33 cellular contexts compared by ENCODE assay signal in genomic region chr7:150842716-150843115, GRCh38. TPM values are rescaled to one million over a fixed set of nuclear protein-coding genes. Genes with fewer than 3 reads are reported as not detected.
"Had no signal": no experiment of that assay in that cellular context is flagged by ENCODE, and none has a peak within 500 bp of the region (broad histone marks: within the 10 kb centered on the region; RNA-seq: fewer than 3 reads in every experiment).

No MANE protein-coding gene starts in this region.

- H3K4me1 Mint-ChIP-seq: activated CD4-positive, alpha-beta memory T cell treated with anti-CD3 and anti-CD28 coated beads, Interleukin-2, amount 10 ng/mL, durations not matched to agents 7 days and 5 days; activated CD4-positive, alpha-beta T cell treated with anti-CD3 and anti-CD28 coated beads for 36 hours; activated CD4-positive, alpha-beta T cell treated with anti-CD3 and anti-CD28 coated beads, Interleukin-2, amount 10 ng/mL, durations not matched to agents 24 days and 14 days; activated T-helper 17 cell treated with anti-CD3 and anti-CD28 coated beads, Interleukin-2, amount 50 U/mL, for 72 hours; central memory CD8-positive, alpha-beta T cell had no signal

- H3K4me3 Mint-ChIP-seq: activated CD4-positive, alpha-beta memory T cell treated with anti-CD3 and anti-CD28 coated beads, Interleukin-2, amount 10 ng/mL, durations not matched to agents 7 days and 5 days; activated CD4-positive, alpha-beta T cell treated with anti-CD3 and anti-CD28 coated beads for 36 hours; activated CD4-positive, alpha-beta T cell treated with anti-CD3 and anti-CD28 coated beads, Interleukin-2, amount 10 ng/mL, durations not matched to agents 24 days and 14 days; activated naive CD8-positive, alpha-beta T cell; activated T-cell treated with anti-CD3 and anti-CD28 coated beads, Interleukin-2, amount 50 U/mL, for 4 hours; activated T-helper 17 cell treated with anti-CD3 and anti-CD28 coated beads, Interleukin-2, amount 50 U/mL, for 72 hours; central memory CD8-positive, alpha-beta T cell; T-helper 17 cell; T-helper 2 cell treated with Interferon-gamma antibody and Interleukin-4, amounts not matched to agents 5 μg/mL and 100 μg/mL, for 36 hours had no signal

- DNase-seq: activated CD4-positive, alpha-beta memory T cell treated with anti-CD3 and anti-CD28 coated beads, Interleukin-2, amount 10 ng/mL, durations not matched to agents 7 days and 5 days; activated CD4-positive, alpha-beta T cell treated with anti-CD3 and anti-CD28 coated beads for 36 hours; activated CD4-positive, alpha-beta T cell treated with anti-CD3 and anti-CD28 coated beads, Interleukin-2, amount 10 ng/mL, durations not matched to agents 24 days and 14 days; activated CD4-positive, CD25-positive, alpha-beta regulatory T cell; activated CD4-positive, CD25-positive, alpha-beta regulatory T cell treated with anti-CD3 and anti-CD28 coated beads, Interleukin-2, amount 50 U/mL, for 72 hours; activated effector memory CD4-positive, alpha-beta T cell treated with Interleukin-2 at 50 U/mL for 16 hours; activated gamma-delta T cell treated with Interleukin-2 at 50 U/mL for 16 hours; activated naive CD4-positive, alpha-beta T cell treated with anti-CD3 and anti-CD28 coated beads, Interleukin-2, amount 50 U/mL, for 16 hours; activated naive CD4-positive, alpha-beta T cell treated with Interleukin-2 at 50 U/mL for 16 hours; activated T-cell treated with anti-CD3 and anti-CD28 coated beads, Interleukin-2, amount 50 U/mL, for 4 hours; amniotic stem cell; anterior cingulate cortex; brain microvascular endothelial cell; cortex of kidney; dermis blood vessel endothelial cell; effector CD8-positive, alpha-beta T cell; esophagus squamous epithelium; foreskin melanocyte; T-helper 1 cell; T-helper 17 cell; T1000 had no signal

- H3K27ac Mint-ChIP-seq: activated CD4-positive, alpha-beta memory T cell treated with anti-CD3 and anti-CD28 coated beads, Interleukin-2, amount 10 ng/mL, durations not matched to agents 7 days and 5 days; activated CD4-positive, alpha-beta T cell treated with anti-CD3 and anti-CD28 coated beads for 36 hours; activated CD4-positive, alpha-beta T cell treated with anti-CD3 and anti-CD28 coated beads, Interleukin-2, amount 10 ng/mL, durations not matched to agents 24 days and 14 days; activated naive CD8-positive, alpha-beta T cell; activated T-helper 17 cell treated with anti-CD3 and anti-CD28 coated beads, Interleukin-2, amount 50 U/mL, for 72 hours; T-helper 17 cell; T-helper 2 cell treated with Interferon-gamma antibody and Interleukin-4, amounts not matched to agents 5 μg/mL and 100 μg/mL, for 36 hours had no signal

- H3K9me3 Mint-ChIP-seq: activated CD4-positive, alpha-beta memory T cell treated with anti-CD3 and anti-CD28 coated beads, Interleukin-2, amount 10 ng/mL, durations not matched to agents 7 days and 5 days; activated CD4-positive, alpha-beta T cell treated with anti-CD3 and anti-CD28 coated beads, Interleukin-2, amount 10 ng/mL, durations not matched to agents 24 days and 14 days; activated T-cell treated with anti-CD3 and anti-CD28 coated beads, Interleukin-2, amount 50 U/mL, for 4 hours; activated T-helper 17 cell treated with anti-CD3 and anti-CD28 coated beads, Interleukin-2, amount 50 U/mL, for 72 hours; central memory CD8-positive, alpha-beta T cell; T-helper 2 cell treated with Interferon-gamma antibody and Interleukin-4, amounts not matched to agents 5 μg/mL and 100 μg/mL, for 36 hours had no signal

- H3K27ac ChIP-seq: brain microvascular endothelial cell, epithelial cell of prostate, esophagus squamous epithelium, gastroesophageal sphincter had no signal

- H3K27me3 Mint-ChIP-seq: activated CD4-positive, alpha-beta memory T cell treated with anti-CD3 and anti-CD28 coated beads, Interleukin-2, amount 10 ng/mL, durations not matched to agents 7 days and 5 days; activated CD4-positive, alpha-beta T cell treated with anti-CD3 and anti-CD28 coated beads for 36 hours; activated T-helper 17 cell treated with anti-CD3 and anti-CD28 coated beads, Interleukin-2, amount 50 U/mL, for 72 hours; central memory CD8-positive, alpha-beta T cell had no signal

- ATAC-seq: activated CD4-positive, alpha-beta T cell treated with anti-CD3 and anti-CD28 coated beads for 36 hours; activated T-cell treated with anti-CD3 and anti-CD28 coated beads, Interleukin-2, amount 50 U/mL, for 4 hours; activated T-helper 17 cell treated with anti-CD3 and anti-CD28 coated beads, Interleukin-2, amount 50 U/mL, for 72 hours; gastroesophageal sphincter; T-helper 17 cell had no signal

- H3K36me3 Mint-ChIP-seq: activated naive CD8-positive, alpha-beta T cell had no signal

- H3K4me3 ChIP-seq: esophagus squamous epithelium, gastroesophageal sphincter had no signal

RNA-seq across cellular contexts. Expression of gene AOC1, which starts 9.6 kb away (rescaled TPM):
- total RNA-seq: activated CD4-positive, alpha-beta memory T cell treated with anti-CD3 and anti-CD28 coated beads, Interleukin-2, amount 10 ng/mL, durations not matched to agents 7 days and 5 days; activated CD4-positive, alpha-beta T cell treated with anti-CD3 and anti-CD28 coated beads for 36 hours; activated CD4-positive, alpha-beta T cell treated with anti-CD3 and anti-CD28 coated beads, Interleukin-2, amount 10 ng/mL, durations not matched to agents 24 days and 14 days; activated T-helper 17 cell treated with anti-CD3 and anti-CD28 coated beads, Interleukin-2, amount 50 U/mL, for 72 hours; astrocyte; dermis blood vessel endothelial cell; endothelial cell of umbilical vein; fibroblast of lung; fibroblast of villous mesenchyme; glomerular endothelial cell; T-helper 17 cell had no signal

RNA-seq across cellular contexts. Expression of gene TMEM176A, which starts 42.1 kb away (rescaled TPM):
- total RNA-seq: activated CD4-positive, alpha-beta memory T cell treated with anti-CD3 and anti-CD28 coated beads, Interleukin-2, amount 10 ng/mL, durations not matched to agents 7 days and 5 days; activated CD4-positive, alpha-beta T cell treated with anti-CD3 and anti-CD28 coated beads for 36 hours; activated CD4-positive, alpha-beta T cell treated with anti-CD3 and anti-CD28 coated beads, Interleukin-2, amount 10 ng/mL, durations not matched to agents 24 days and 14 days; astrocyte; dermis blood vessel endothelial cell; endothelial cell of umbilical vein; fibroblast of villous mesenchyme; glomerular endothelial cell had no signal

RNA-seq across cellular contexts. Expression of gene TMEM176B, which starts 42.6 kb away (rescaled TPM):
- total RNA-seq: activated CD4-positive, alpha-beta memory T cell treated with anti-CD3 and anti-CD28 coated beads, Interleukin-2, amount 10 ng/mL, durations not matched to agents 7 days and 5 days; activated CD4-positive, alpha-beta T cell treated with anti-CD3 and anti-CD28 coated beads for 36 hours; activated CD4-positive, alpha-beta T cell treated with anti-CD3 and anti-CD28 coated beads, Interleukin-2, amount 10 ng/mL, durations not matched to agents 24 days and 14 days; activated T-helper 17 cell treated with anti-CD3 and anti-CD28 coated beads, Interleukin-2, amount 50 U/mL, for 72 hours; bronchial epithelial cell; dermis blood vessel endothelial cell; endothelial cell of umbilical vein; glomerular endothelial cell; T-helper 17 cell had no signal
